Comparison of ENCODE assay signal across 23 cellular contexts in genomic region chr12:121323908-121324307, GRCh38. TPM values are rescaled to one million over a fixed set of nuclear protein-coding genes. Genes with fewer than 3 reads are reported as not detected.
DNase-seq lines count a peak whose midpoint lies in the region; ATAC-seq and TF ChIP-seq lines count a peak whose summit lies in the region.
"Had no signal": no experiment of that assay in that cellular context is flagged by ENCODE, and none has a peak within 500 bp of the region (broad histone marks: within the 10 kb centered on the region; RNA-seq: fewer than 3 reads in every experiment).

No MANE protein-coding gene starts in this region.

- intact Hi-C loops in activated naive CD4-positive, alpha-beta T cell treated with anti-CD3 and anti-CD28 coated beads for 36 hours (cut with micrococcal nuclease): loop anchor here (1.0 kb wide), 1 partner anchor 15 kb away; no protein-coding TSS in a partner anchor
- intact Hi-C loops in activated T-helper 2 cell treated with anti-CD3 and anti-CD28 coated beads, Interferon-gamma antibody, Interleukin-2, Interleukin-4, amounts not matched to agents 10 μg/mL and 5 μg/mL and 100 μg/mL, durations not matched to agents 14 hours and 24 hours and 36 hours (cut with micrococcal nuclease): no loop called here
- intact Hi-C loops in activated CD4-positive, alpha-beta T cell treated with anti-CD3 and anti-CD28 coated beads, Interleukin-2, amount 10 ng/mL, durations not matched to agents 24 days and 14 days (cut with micrococcal nuclease): no loop called here

- H3K4me1 ChIP-seq in KMS-11 (ENCODE audit: low read depth, poor library complexity, severe bottlenecking): peaks cover 58% of the 10 kb centered on the region
- H3K4me1 ChIP-seq: BLaER1, Caco-2, SJSA1 had no signal

- CTCF ChIA-PET in activated naive CD4-positive, alpha-beta T cell treated with anti-CD3 and anti-CD28 coated beads for 36 hours (lab: Charles Lee): interaction anchor here (0.6 to 1.4 kb wide), 3 partner anchors 11 to 850 kb away, joined by 3 to 9 read pairs (median 4); partner anchors contain the start of gene IL31

- DNase-seq in activated naive CD4-positive, alpha-beta T cell treated with anti-CD3 and anti-CD28 coated beads for 36 hours: no peak
- no peak for DNase-seq in activated naive CD4-positive, alpha-beta T cell (lab: John Stamatoyannopoulos, UW)
- DNase-seq in activated T-helper 2 cell treated with anti-CD3 and anti-CD28 coated beads, Interferon-gamma antibody, Interleukin-2, Interleukin-4, amounts not matched to agents 10 μg/mL and 5 μg/mL and 100 μg/mL, durations not matched to agents 14 hours and 24 hours and 36 hours (ENCODE audit: low spot score): no peak
- no peak for DNase-seq in memory B cell (ENCODE audit: low spot score in 2 of 2)
- DNase-seq in activated CD4-positive, alpha-beta T cell treated with anti-CD3 and anti-CD28 coated beads, Interleukin-2, amount 10 ng/mL, durations not matched to agents 24 days and 14 days: no peak
- DNase-seq in stimulated activated CD4-positive, alpha-beta T cell treated with anti-CD3 and anti-CD28 coated beads, Interleukin-2, amount 100 ng/mL, for 48 hours: no peak
- DNase-seq in CD1c-positive myeloid dendritic cell (ENCODE audit: extremely low spot score): no peak
- DNase-seq: Caco-2; CD8-positive, alpha-beta T cell; EL; GDM1; HCEC 1CT; MG63; NCI-H2029; NCI-H446; NCI-H524 treated with DMSO at 0.1 percent for 48 hours; NCI-H82; PC-9; Right ventricle myocardium superior had no signal

- peak overlapping the region; percentile 37 for H3K27ac Mint-ChIP-seq in activated naive CD4-positive, alpha-beta T cell treated with anti-CD3 and anti-CD28 coated beads for 36 hours
- H3K27ac Mint-ChIP-seq in activated T-helper 2 cell treated with anti-CD3 and anti-CD28 coated beads, Interferon-gamma antibody, Interleukin-2, Interleukin-4, amounts not matched to agents 10 μg/mL and 5 μg/mL and 100 μg/mL, durations not matched to agents 14 hours and 24 hours and 36 hours: peak overlapping the region; percentile 15
- peak overlapping the region; percentile 76 for H3K27ac Mint-ChIP-seq in memory B cell
- no peak overlapping the region for H3K27ac Mint-ChIP-seq in activated CD4-positive, alpha-beta T cell treated with anti-CD3 and anti-CD28 coated beads, Interleukin-2, amount 10 ng/mL, durations not matched to agents 24 days and 14 days
- H3K27ac Mint-ChIP-seq: CD8-positive, alpha-beta T cell had no signal

- ATAC-seq in memory B cell (ENCODE audit: low read depth): no peak
- ATAC-seq: CD8-positive, alpha-beta T cell; K562 had no signal

- H3K4me3 ChIP-seq in KMS-11 (IDR thresholded peaks at IDR 0.05; ENCODE audit: insufficient read depth, low read depth, low read length): no peak overlapping the region
- H3K4me3 ChIP-seq: BLaER1, K562, MG63, PC-9, SJSA1 had no signal

- H3K9me3 Mint-ChIP-seq in activated naive CD4-positive, alpha-beta T cell treated with anti-CD3 and anti-CD28 coated beads for 36 hours: no peaks in the 10 kb centered on the region
- no peaks in the 10 kb centered on the region for H3K9me3 Mint-ChIP-seq in activated T-helper 2 cell treated with anti-CD3 and anti-CD28 coated beads, Interferon-gamma antibody, Interleukin-2, Interleukin-4, amounts not matched to agents 10 μg/mL and 5 μg/mL and 100 μg/mL, durations not matched to agents 14 hours and 24 hours and 36 hours
- H3K9me3 Mint-ChIP-seq in memory B cell: no peaks in the 10 kb centered on the region
- H3K9me3 Mint-ChIP-seq in activated CD4-positive, alpha-beta T cell treated with anti-CD3 and anti-CD28 coated beads, Interleukin-2, amount 10 ng/mL, durations not matched to agents 24 days and 14 days: no peaks in the 10 kb centered on the region
- H3K9me3 Mint-ChIP-seq: CD8-positive, alpha-beta T cell had no signal

- H3K4me1 Mint-ChIP-seq in activated naive CD4-positive, alpha-beta T cell treated with anti-CD3 and anti-CD28 coated beads for 36 hours (ENCODE audit: low read depth): no peaks in the 10 kb centered on the region
- no peaks in the 10 kb centered on the region for H3K4me1 Mint-ChIP-seq in activated T-helper 2 cell treated with anti-CD3 and anti-CD28 coated beads, Interferon-gamma antibody, Interleukin-2, Interleukin-4, amounts not matched to agents 10 μg/mL and 5 μg/mL and 100 μg/mL, durations not matched to agents 14 hours and 24 hours and 36 hours (ENCODE audit: low read depth)
- H3K4me1 Mint-ChIP-seq in memory B cell: no peaks in the 10 kb centered on the region
- H3K4me1 Mint-ChIP-seq in activated CD4-positive, alpha-beta T cell treated with anti-CD3 and anti-CD28 coated beads, Interleukin-2, amount 10 ng/mL, durations not matched to agents 24 days and 14 days: no peaks in the 10 kb centered on the region

- no peak for TF ChIP-seq CTCF in KMS-11 (conservative IDR thresholded peaks at IDR 0.05; ENCODE audit: low read depth, low read length)

- H4K20me1 ChIP-seq in KMS-11 (ENCODE audit: insufficient read depth): no peaks in the 10 kb centered on the region

- H3K27me3 Mint-ChIP-seq in activated naive CD4-positive, alpha-beta T cell treated with anti-CD3 and anti-CD28 coated beads for 36 hours (ENCODE audit: low read depth): no peaks in the 10 kb centered on the region
- H3K27me3 Mint-ChIP-seq in activated T-helper 2 cell treated with anti-CD3 and anti-CD28 coated beads, Interferon-gamma antibody, Interleukin-2, Interleukin-4, amounts not matched to agents 10 μg/mL and 5 μg/mL and 100 μg/mL, durations not matched to agents 14 hours and 24 hours and 36 hours (ENCODE audit: low read depth): no peaks in the 10 kb centered on the region
- no peaks in the 10 kb centered on the region for H3K27me3 Mint-ChIP-seq in memory B cell
- no peaks in the 10 kb centered on the region for H3K27me3 Mint-ChIP-seq in activated CD4-positive, alpha-beta T cell treated with anti-CD3 and anti-CD28 coated beads, Interleukin-2, amount 10 ng/mL, durations not matched to agents 24 days and 14 days

- peak overlapping the region; percentile 32; the same call in 1 of the 2 replicates for H3K9ac ChIP-seq in KMS-11
- H3K9ac ChIP-seq: BLaER1 had no signal

- no peaks in the 10 kb centered on the region; the same call in none of the 2 replicates for H3K36me3 ChIP-seq in KMS-11 (ENCODE audit: insufficient read depth)

- H3K27ac ChIP-seq in KMS-11: peak overlapping the region; percentile 82
- H3K27ac ChIP-seq: BLaER1, PC-9, SJSA1 had no signal

- H3K27me3 ChIP-seq in KMS-11 (ENCODE audit: insufficient read depth, low read depth): no peaks in the 10 kb centered on the region
- H3K27me3 ChIP-seq: BLaER1, MG63, SJSA1 had no signal

- peak overlapping the region; percentile 78 for H3K4me2 ChIP-seq in KMS-11
- H3K4me2 ChIP-seq: BLaER1, PC-9 had no signal

- H2AFZ ChIP-seq in KMS-11 (ENCODE audit: low read depth): no peak overlapping the region
- H2AFZ ChIP-seq: PC-9 had no signal

- H3K79me2 ChIP-seq in KMS-11 (ENCODE audit: insufficient read depth, low read depth): no peaks in the 10 kb centered on the region

- H3K4me3 Mint-ChIP-seq in activated naive CD4-positive, alpha-beta T cell treated with anti-CD3 and anti-CD28 coated beads for 36 hours: no peak overlapping the region
- no peak overlapping the region for H3K4me3 Mint-ChIP-seq in activated T-helper 2 cell treated with anti-CD3 and anti-CD28 coated beads, Interferon-gamma antibody, Interleukin-2, Interleukin-4, amounts not matched to agents 10 μg/mL and 5 μg/mL and 100 μg/mL, durations not matched to agents 14 hours and 24 hours and 36 hours (ENCODE audit: low read depth)
- no peak overlapping the region for H3K4me3 Mint-ChIP-seq in memory B cell
- H3K4me3 Mint-ChIP-seq in activated CD4-positive, alpha-beta T cell treated with anti-CD3 and anti-CD28 coated beads, Interleukin-2, amount 10 ng/mL, durations not matched to agents 24 days and 14 days: no peak overlapping the region
- H3K4me3 Mint-ChIP-seq: CD8-positive, alpha-beta T cell had no signal

- H3K36me3 Mint-ChIP-seq in activated naive CD4-positive, alpha-beta T cell treated with anti-CD3 and anti-CD28 coated beads for 36 hours (ENCODE audit: low read depth): peaks cover 38% of the 10 kb centered on the region
- peaks cover 70% of the 10 kb centered on the region for H3K36me3 Mint-ChIP-seq in activated T-helper 2 cell treated with anti-CD3 and anti-CD28 coated beads, Interferon-gamma antibody, Interleukin-2, Interleukin-4, amounts not matched to agents 10 μg/mL and 5 μg/mL and 100 μg/mL, durations not matched to agents 14 hours and 24 hours and 36 hours (ENCODE audit: low read depth)
- H3K36me3 Mint-ChIP-seq in memory B cell: peaks cover 28% of the 10 kb centered on the region
- H3K36me3 Mint-ChIP-seq in activated CD4-positive, alpha-beta T cell treated with anti-CD3 and anti-CD28 coated beads, Interleukin-2, amount 10 ng/mL, durations not matched to agents 24 days and 14 days (ENCODE audit: low read depth): peaks cover 53% of the 10 kb centered on the region

RNA-seq across cellular contexts. Expression of gene CAMKK2, which starts 27.4 kb away (rescaled TPM):
- 10 to 100 TPM; 14.8 to 18.8 TPM for total RNA-seq in activated naive CD4-positive, alpha-beta T cell treated with anti-CD3 and anti-CD28 coated beads for 36 hours
- 33.3 and 35.2 TPM in 2 replicates for total RNA-seq in activated T-helper 2 cell treated with anti-CD3 and anti-CD28 coated beads, Interferon-gamma antibody, Interleukin-2, Interleukin-4, amounts not matched to agents 10 μg/mL and 5 μg/mL and 100 μg/mL, durations not matched to agents 14 hours and 24 hours and 36 hours
- 37.4 and 38.2 TPM in 2 replicates for total RNA-seq in activated CD4-positive, alpha-beta T cell treated with anti-CD3 and anti-CD28 coated beads, Interleukin-2, amount 10 ng/mL, durations not matched to agents 24 days and 14 days

RNA-seq across cellular contexts. Expression of gene ANAPC5, which starts 28.3 kb away (rescaled TPM):
- 100 to 1,000 TPM; 117 to 119 TPM for total RNA-seq in activated naive CD4-positive, alpha-beta T cell treated with anti-CD3 and anti-CD28 coated beads for 36 hours
- total RNA-seq in activated T-helper 2 cell treated with anti-CD3 and anti-CD28 coated beads, Interferon-gamma antibody, Interleukin-2, Interleukin-4, amounts not matched to agents 10 μg/mL and 5 μg/mL and 100 μg/mL, durations not matched to agents 14 hours and 24 hours and 36 hours: 132 and 135 TPM in 2 replicates
- total RNA-seq in activated CD4-positive, alpha-beta T cell treated with anti-CD3 and anti-CD28 coated beads, Interleukin-2, amount 10 ng/mL, durations not matched to agents 24 days and 14 days: 151 and 154 TPM in 2 replicates
